Comparison of ENCODE assay signal across 8 cellular contexts in the genomic region with DNA sequence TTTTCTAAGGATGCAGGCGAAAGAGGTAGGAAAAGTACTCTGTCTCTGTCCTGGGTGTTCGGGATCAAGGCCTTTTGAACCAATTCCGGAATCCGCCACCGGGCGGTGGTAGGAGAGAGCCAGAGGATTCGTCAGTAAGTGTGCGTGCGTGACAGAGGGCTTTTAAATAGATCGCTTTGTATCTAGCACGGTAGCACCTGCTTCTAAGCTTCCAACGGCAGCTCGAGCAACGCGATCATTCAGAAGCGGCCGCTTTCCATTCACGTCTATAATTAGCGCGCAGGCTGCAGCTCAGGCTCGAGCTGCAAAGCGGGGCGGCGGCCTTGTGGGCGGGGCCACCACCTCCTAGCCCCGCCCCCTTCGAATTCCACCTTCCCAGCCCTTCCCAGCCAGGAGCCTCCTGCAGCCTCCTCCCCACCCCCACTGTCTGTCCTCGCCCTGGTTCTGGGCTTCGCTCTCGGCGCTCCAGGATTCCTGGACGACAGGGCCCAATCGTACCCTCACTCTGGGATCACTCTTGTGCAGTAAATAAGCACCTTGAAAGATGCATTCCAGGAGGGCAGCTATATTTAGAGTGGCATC.
A peak's percentile ranks its signal among the peaks of the same experiment; 100 is the strongest.
DNase-seq lines count a peak whose midpoint lies in the region; ATAC-seq and TF ChIP-seq lines count a peak whose summit lies in the region.

No MANE protein-coding gene starts in this region.

- CTCF ChIA-PET in WTC11 (lab: Charles Lee), result interaction anchor here (0.7 to 2.5 kb wide), 11 partner anchors 9 to 1208 kb away, joined by 3 to 29 read pairs (median 3); a partner anchor contains a TSS

- peaks cover 6 to 77% (median 31%) of the 10 kb centered on the region in 3 donors for H3K4me1 ChIP-seq in gastroesophageal sphincter

- ATAC-seq in WTC11 (peak; percentile 88), gastroesophageal sphincter (peak; percentile 81), natural killer cell (peak in 2 of 3 donors; percentile 26 to 44), HG03378 (IDR thresholded peaks at IDR 0.05; ENCODE audit: unreplicated experiment) (no peak), HG03196 (IDR thresholded peaks at IDR 0.05; ENCODE audit: unreplicated experiment) (no peak)

- WGBS in gastroesophageal sphincter (ENCODE audit: low coverage in 1 of 2), 2 donors, result 0 to 6% methylated on average over 4 to 21 of the region's 33 CpGs

- no peaks in the 10 kb centered on the region for H3K36me3 ChIP-seq in gastroesophageal sphincter

- H3K27ac Mint-ChIP-seq in WTC11 (peak overlapping the region; percentile 81), natural killer cell (no peak overlapping the region)

- intact Hi-C loops in natural killer cell (cut with micrococcal nuclease), result no loop called here

- no peaks in the 10 kb centered on the region for H3K9me3 ChIP-seq in gastroesophageal sphincter

- TF ChIP-seq POLR2A in gastroesophageal sphincter (IDR thresholded peaks at IDR 0.05), result peak; percentile 41 to 57

- TF ChIP-seq CTCF in WTC11 (IDR thresholded peaks at IDR 0.05) (peak; percentile 18; the same call in 1 of the 2 replicates), gastroesophageal sphincter (IDR thresholded peaks at IDR 0.05) (peak; percentile 23 to 69 (median 54)), natural killer cell (IDR thresholded peaks at IDR 0.05) (no peak)

- peak overlapping the region; percentile 85 to 98 (median 95) for H3K27ac ChIP-seq in gastroesophageal sphincter

- H3K36me3 Mint-ChIP-seq in WTC11 (no peaks in the 10 kb centered on the region), natural killer cell (no peaks in the 10 kb centered on the region)

- POLR2A ChIA-PET in WTC11 (lab: Charles Lee), result interaction anchor here (0.7 to 2.1 kb wide), 8 partner anchors 9 to 1209 kb away, joined by 3 to 13 read pairs (median 4); a partner anchor contains a TSS

- TF ChIP-seq EP300 in gastroesophageal sphincter (IDR thresholded peaks at IDR 0.05), result peak; percentile 24

- H3K4me3 ChIP-seq in gastroesophageal sphincter, result peak overlapping the region; percentile 30 to 51

- H3K4me1 Mint-ChIP-seq in WTC11, result peaks cover 18% of the 10 kb centered on the region
- no peaks in the 10 kb centered on the region for H3K4me1 Mint-ChIP-seq in natural killer cell

- no peaks in the 10 kb centered on the region for H3K27me3 ChIP-seq in gastroesophageal sphincter

- DNase-seq in ELR (ENCODE audit: low read depth) (peak; percentile 82), NCI-H1694 treated with DMSO at 0.1 percent for 48 hours (lab: John Stamatoyannopoulos, UW) (peak; percentile 91), WTC11 (ENCODE audit: low spot score) (peak; percentile 87), natural killer cell (no peak)
- no peak for DNase-seq in stimulated activated naive CD4-positive, alpha-beta T cell (lab: John Stamatoyannopoulos, UW)

- H3K4me3 Mint-ChIP-seq in WTC11 (peak overlapping the region; percentile 75), natural killer cell (no peak overlapping the region)

- peaks cover 4% of the 10 kb centered on the region; the same call in 1 of the 2 replicates for H3K27me3 Mint-ChIP-seq in WTC11 (ENCODE audit: low read depth)
- peaks cover 13 to 14% of the 10 kb centered on the region in 2 donors for H3K27me3 Mint-ChIP-seq in natural killer cell (ENCODE audit: low read depth in 2 of 2)

- H3K9me3 Mint-ChIP-seq in WTC11 (no peaks in the 10 kb centered on the region), natural killer cell (no peaks in the 10 kb centered on the region)

TF ChIP-seq in WTC11, 78 proteins besides CTCF, POLR2A, EP300 and RAD21:
- TF ChIP-seq, protein P1, sequence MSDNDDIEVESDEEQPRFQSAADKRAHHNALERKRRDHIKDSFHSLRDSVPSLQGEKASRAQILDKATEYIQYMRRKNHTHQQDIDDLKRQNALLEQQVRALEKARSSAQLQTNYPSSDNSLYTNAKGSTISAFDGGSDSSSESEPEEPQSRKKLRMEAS (CRISPR knock-in tag; IDR thresholded peaks at IDR 0.05), result peak; percentile 23; the same call in 1 of the 2 replicates
- TF ChIP-seq NR3C1 (CRISPR knock-in tag; conservative IDR thresholded peaks at IDR 0.05; ENCODE audit: low read depth) (no peak), ZNF138 (CRISPR knock-in tag; conservative IDR thresholded peaks at IDR 0.05) (0 out of 2 replicates have a peak, but pooled peaks have one; percentile 34), CREB1 (CRISPR knock-in tag; IDR thresholded peaks at IDR 0.05) (no peak), RELA (CRISPR knock-in tag; IDR thresholded peaks at IDR 0.05; ENCODE audit: borderline replicate concordance) (no peak), GRHL2 (CRISPR knock-in tag; IDR thresholded peaks at IDR 0.05; ENCODE audit: insufficient replicate concordance, severe bottlenecking) (no peak), TEAD1 (CRISPR knock-in tag; IDR thresholded peaks at IDR 0.05) (no peak), ESRRA (CRISPR knock-in tag; IDR thresholded peaks at IDR 0.05; ENCODE audit: borderline replicate concordance) (no peak), NFATC4 (CRISPR knock-in tag; IDR thresholded peaks at IDR 0.05) (no peak), FOXJ3 (CRISPR knock-in tag; IDR thresholded peaks at IDR 0.05; ENCODE audit: borderline replicate concordance) (no peak), SP1 (CRISPR knock-in tag; conservative IDR thresholded peaks at IDR 0.05) (peak; percentile 71), SOX15 (CRISPR knock-in tag; IDR thresholded peaks at IDR 0.05) (no peak), EMX1 (CRISPR knock-in tag; IDR thresholded peaks at IDR 0.05) (no peak)
- TF ChIP-seq, protein P2, sequence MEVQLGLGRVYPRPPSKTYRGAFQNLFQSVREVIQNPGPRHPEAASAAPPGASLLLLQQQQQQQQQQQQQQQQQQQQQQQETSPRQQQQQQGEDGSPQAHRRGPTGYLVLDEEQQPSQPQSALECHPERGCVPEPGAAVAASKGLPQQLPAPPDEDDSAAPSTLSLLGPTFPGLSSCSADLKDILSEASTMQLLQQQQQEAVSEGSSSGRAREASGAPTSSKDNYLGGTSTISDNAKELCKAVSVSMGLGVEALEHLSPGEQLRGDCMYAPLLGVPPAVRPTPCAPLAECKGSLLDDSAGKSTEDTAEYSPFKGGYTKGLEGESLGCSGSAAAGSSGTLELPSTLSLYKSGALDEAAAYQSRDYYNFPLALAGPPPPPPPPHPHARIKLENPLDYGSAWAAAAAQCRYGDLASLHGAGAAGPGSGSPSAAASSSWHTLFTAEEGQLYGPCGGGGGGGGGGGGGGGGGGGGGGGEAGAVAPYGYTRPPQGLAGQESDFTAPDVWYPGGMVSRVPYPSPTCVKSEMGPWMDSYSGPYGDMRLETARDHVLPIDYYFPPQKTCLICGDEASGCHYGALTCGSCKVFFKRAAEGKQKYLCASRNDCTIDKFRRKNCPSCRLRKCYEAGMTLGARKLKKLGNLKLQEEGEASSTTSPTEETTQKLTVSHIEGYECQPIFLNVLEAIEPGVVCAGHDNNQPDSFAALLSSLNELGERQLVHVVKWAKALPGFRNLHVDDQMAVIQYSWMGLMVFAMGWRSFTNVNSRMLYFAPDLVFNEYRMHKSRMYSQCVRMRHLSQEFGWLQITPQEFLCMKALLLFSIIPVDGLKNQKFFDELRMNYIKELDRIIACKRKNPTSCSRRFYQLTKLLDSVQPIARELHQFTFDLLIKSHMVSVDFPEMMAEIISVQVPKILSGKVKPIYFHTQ (CRISPR knock-in tag; IDR thresholded peaks at IDR 0.05), result no peak
- TF ChIP-seq, protein P3, sequence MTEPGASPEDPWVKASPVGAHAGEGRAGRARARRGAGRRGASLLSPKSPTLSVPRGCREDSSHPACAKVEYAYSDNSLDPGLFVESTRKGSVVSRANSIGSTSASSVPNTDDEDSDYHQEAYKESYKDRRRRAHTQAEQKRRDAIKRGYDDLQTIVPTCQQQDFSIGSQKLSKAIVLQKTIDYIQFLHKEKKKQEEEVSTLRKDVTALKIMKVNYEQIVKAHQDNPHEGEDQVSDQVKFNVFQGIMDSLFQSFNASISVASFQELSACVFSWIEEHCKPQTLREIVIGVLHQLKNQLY (CRISPR knock-in tag; IDR thresholded peaks at IDR 0.05), result no peak
- TF ChIP-seq, protein P4, sequence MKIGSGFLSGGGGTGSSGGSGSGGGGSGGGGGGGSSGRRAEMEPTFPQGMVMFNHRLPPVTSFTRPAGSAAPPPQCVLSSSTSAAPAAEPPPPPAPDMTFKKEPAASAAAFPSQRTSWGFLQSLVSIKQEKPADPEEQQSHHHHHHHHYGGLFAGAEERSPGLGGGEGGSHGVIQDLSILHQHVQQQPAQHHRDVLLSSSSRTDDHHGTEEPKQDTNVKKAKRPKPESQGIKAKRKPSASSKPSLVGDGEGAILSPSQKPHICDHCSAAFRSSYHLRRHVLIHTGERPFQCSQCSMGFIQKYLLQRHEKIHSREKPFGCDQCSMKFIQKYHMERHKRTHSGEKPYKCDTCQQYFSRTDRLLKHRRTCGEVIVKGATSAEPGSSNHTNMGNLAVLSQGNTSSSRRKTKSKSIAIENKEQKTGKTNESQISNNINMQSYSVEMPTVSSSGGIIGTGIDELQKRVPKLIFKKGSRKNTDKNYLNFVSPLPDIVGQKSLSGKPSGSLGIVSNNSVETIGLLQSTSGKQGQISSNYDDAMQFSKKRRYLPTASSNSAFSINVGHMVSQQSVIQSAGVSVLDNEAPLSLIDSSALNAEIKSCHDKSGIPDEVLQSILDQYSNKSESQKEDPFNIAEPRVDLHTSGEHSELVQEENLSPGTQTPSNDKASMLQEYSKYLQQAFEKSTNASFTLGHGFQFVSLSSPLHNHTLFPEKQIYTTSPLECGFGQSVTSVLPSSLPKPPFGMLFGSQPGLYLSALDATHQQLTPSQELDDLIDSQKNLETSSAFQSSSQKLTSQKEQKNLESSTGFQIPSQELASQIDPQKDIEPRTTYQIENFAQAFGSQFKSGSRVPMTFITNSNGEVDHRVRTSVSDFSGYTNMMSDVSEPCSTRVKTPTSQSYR (CRISPR knock-in tag; IDR thresholded peaks at IDR 0.05), result 0 out of 2 replicates have a peak, but pooled peaks have one; percentile 25
- TF ChIP-seq, protein P5, sequence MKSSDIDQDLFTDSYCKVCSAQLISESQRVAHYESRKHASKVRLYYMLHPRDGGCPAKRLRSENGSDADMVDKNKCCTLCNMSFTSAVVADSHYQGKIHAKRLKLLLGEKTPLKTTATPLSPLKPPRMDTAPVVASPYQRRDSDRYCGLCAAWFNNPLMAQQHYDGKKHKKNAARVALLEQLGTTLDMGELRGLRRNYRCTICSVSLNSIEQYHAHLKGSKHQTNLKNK (CRISPR knock-in tag; IDR thresholded peaks at IDR 0.05), result no peak
TF ChIP-seq in WTC11: peak in this region for 4.

Comparison
In these comparisons a context has a peak if more than half of its experiments do, and no peak if none do; other contexts are left out.
1. DNase-seq: peak in ELR (single experiment), NCI-H1694 treated with DMSO at 0.1 percent for 48 hours (single experiment) and WTC11 (single experiment); none in natural killer cell (single experiment) and stimulated activated naive CD4-positive, alpha-beta T cell (0 of 6).
2. ATAC-seq: peak in WTC11 (single experiment), gastroesophageal sphincter (single experiment) and natural killer cell (2 of 3); none in HG03378 (single experiment) and HG03196 (single experiment).